In genomic region chr21:41100826-41101550, GRCh38 we compare ENCODE assay signal across 26 cellular contexts.
A peak's percentile ranks its signal among the peaks of the same experiment; 100 is the strongest.
DNase-seq lines count a peak whose midpoint lies in the region; ATAC-seq, FAIRE-seq and TF ChIP-seq lines count a peak whose summit lies in the region.
"Had no signal": no experiment of that assay in that cellular context is flagged by ENCODE, and none has a peak within 500 bp of the region (broad histone marks: within the 10 kb centered on the region; RNA-seq: fewer than 3 reads in every experiment).

No MANE protein-coding gene starts in this region.

- no peak for TF ChIP-seq CTCF in LNCaP clone FGC (IDR thresholded peaks at IDR 0.05; ENCODE audit: control insufficient read depth, extremely low read depth, insufficient read depth)
- no peak for TF ChIP-seq CTCF in bronchial epithelial cell (IDR thresholded peaks at IDR 0.05; ENCODE audit: insufficient read depth, low read length, severe bottlenecking)
- no peak for TF ChIP-seq CTCF in breast epithelium (IDR thresholded peaks at IDR 0.05)

- no peak for FAIRE-seq in bronchial epithelial cell (lab: Jason Lieb, UNC)
- FAIRE-seq: A549, D721Med, GM12878, GM19239, H1 had no signal

- DNase-seq in LNCaP clone FGC (ENCODE audit: low read depth), result peak; percentile 3
- DNase-seq in bronchial epithelial cell (ENCODE audit: low read depth), result peak; percentile 4
- no peak for DNase-seq in immature natural killer cell
- no peak for DNase-seq in breast epithelium (ENCODE audit: low spot score in 2 of 2)
- no peak for DNase-seq in activated naive CD4-positive, alpha-beta T cell (lab: John Stamatoyannopoulos, UW)
- DNase-seq: 8988T; ACHN; AML-193; BE2C; CD4-positive, alpha-beta T cell; CD8-positive, alpha-beta memory T cell; DMS 273 treated with DMSO at 0.1 percent for 48 hours; DMS79; EL; GDM1; GM23248; H7; HCEC 1CT had no signal

- peak; percentile 70 for ATAC-seq in esophagus mucosa
- ATAC-seq: A549, GM12878 had no signal

- no peaks in the 10 kb centered on the region for H3K36me3 Mint-ChIP-seq in immature natural killer cell
- H3K36me3 Mint-ChIP-seq: CD14-positive monocyte; CD8-positive, alpha-beta memory T cell had no signal

- H3K9me3 ChIP-seq in breast epithelium, result peaks cover 0 to 6% of the 10 kb centered on the region in 2 donors
- H3K9me3 ChIP-seq: A549, BE2C had no signal

- H3K4me1 ChIP-seq in breast epithelium, result no peaks in the 10 kb centered on the region
- H3K4me1 ChIP-seq: A549, BE2C had no signal

- no peak overlapping the region for H3K27ac Mint-ChIP-seq in immature natural killer cell
- H3K27ac Mint-ChIP-seq: CD14-positive monocyte; CD4-positive, alpha-beta T cell; CD8-positive, alpha-beta memory T cell had no signal

- intact Hi-C loops in breast epithelium (cut with DNase I; ENCODE audit: low total_unique reads), result no loop called here

- H3K36me3 ChIP-seq in bronchial epithelial cell (ENCODE audit: control insufficient read depth, insufficient read depth, low read length) (no peaks in the 10 kb centered on the region), breast epithelium (no peaks in the 10 kb centered on the region)
- H3K36me3 ChIP-seq: BE2C; BLaER1 treated with 17β-estradiol and CSF1 and Interleukin-3, amounts not matched to agents 10 nM and 100 nM had no signal

- H3K4me3 ChIP-seq in LNCaP clone FGC (ENCODE audit: low read depth, low read length) (no peak overlapping the region), bronchial epithelial cell (ENCODE audit: low read depth, low read length) (no peak overlapping the region), breast epithelium (no peak overlapping the region)
- H3K4me3 ChIP-seq: A549; BLaER1 treated with 17β-estradiol and CSF1 and Interleukin-3, amounts not matched to agents 10 nM and 100 nM; GM12878; GM23248 had no signal

- H3K9me3 Mint-ChIP-seq in immature natural killer cell, result peaks cover 0 to 2% (median 1%) of the 10 kb centered on the region in 6 donors
- H3K9me3 Mint-ChIP-seq: CD4-positive, alpha-beta T cell had no signal

- H3K4me1 Mint-ChIP-seq in immature natural killer cell, result no peaks in the 10 kb centered on the region
- H3K4me1 Mint-ChIP-seq: CD8-positive, alpha-beta memory T cell had no signal

- peaks cover 4 to 14% (median 9%) of the 10 kb centered on the region in 3 donors for H3K27me3 Mint-ChIP-seq in immature natural killer cell (ENCODE audit: low read depth in 3 of 3)

- H3K27me3 ChIP-seq in bronchial epithelial cell (ENCODE audit: control insufficient read depth, insufficient read depth, low read length), result no peaks in the 10 kb centered on the region
- no peaks in the 10 kb centered on the region for H3K27me3 ChIP-seq in breast epithelium
- H3K27me3 ChIP-seq: BE2C; BLaER1 treated with 17β-estradiol and CSF1 and Interleukin-3, amounts not matched to agents 10 nM and 100 nM had no signal

- no peak overlapping the region for H3K4me3 Mint-ChIP-seq in immature natural killer cell
- H3K4me3 Mint-ChIP-seq: CD14-positive monocyte; CD4-positive, alpha-beta T cell; CD8-positive, alpha-beta memory T cell had no signal

- no peak overlapping the region for H3K27ac ChIP-seq in breast epithelium
- H3K27ac ChIP-seq: A549; BLaER1 treated with 17β-estradiol and CSF1 and Interleukin-3, amounts not matched to agents 10 nM and 100 nM; GM23248 had no signal

- TF ChIP-seq POLR2A in breast epithelium (IDR thresholded peaks at IDR 0.05), result no peak

Comparison
In these comparisons a context has a peak if more than half of its experiments do, and no peak if none do; other contexts are left out.
1. DNase-seq: peak in LNCaP clone FGC (single experiment) and bronchial epithelial cell (single experiment); none in immature natural killer cell (0 of 3), breast epithelium (0 of 2) and activated naive CD4-positive, alpha-beta T cell (0 of 4).